23 cellular contexts compared by ENCODE assay signal in the genomic region with DNA sequence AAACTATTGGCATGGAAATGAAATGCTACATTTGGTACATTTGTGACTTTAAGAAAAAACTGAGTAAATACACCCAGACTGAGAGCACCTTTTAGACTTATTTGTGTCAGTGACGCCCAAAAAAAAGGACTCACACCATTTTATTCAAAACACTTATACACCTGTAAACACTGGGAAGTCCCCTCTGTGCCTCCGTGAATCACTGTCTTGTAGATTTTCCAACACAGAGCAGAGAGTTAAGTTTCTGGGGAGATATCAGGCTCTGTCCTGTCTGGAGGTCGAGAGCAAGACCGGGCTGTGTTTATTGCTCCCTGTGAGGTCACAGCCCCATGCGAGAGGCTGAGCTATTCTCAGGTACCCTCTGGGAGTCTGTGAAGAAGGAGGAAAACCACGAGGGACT.
DNase-seq lines count a peak whose midpoint lies in the region; FAIRE-seq and TF ChIP-seq lines count a peak whose summit lies in the region.
"Had no signal": no experiment of that assay in that cellular context is flagged by ENCODE, and none has a peak within 500 bp of the region (broad histone marks: within the 10 kb centered on the region; RNA-seq: fewer than 3 reads in every experiment).

No MANE protein-coding gene starts in this region.

- H3K36me3 Mint-ChIP-seq in CD14-positive monocyte = peaks cover 84 to 91% of the 10 kb centered on the region in 2 donors
- H3K36me3 Mint-ChIP-seq in activated T-helper 2 cell treated with anti-CD3 and anti-CD28 coated beads, Interferon-gamma antibody, Interleukin-2, Interleukin-4, amounts not matched to agents 10 μg/mL and 5 μg/mL and 100 μg/mL, durations not matched to agents 14 hours and 24 hours and 36 hours (ENCODE audit: low read depth) = peaks cover 18% of the 10 kb centered on the region

- FAIRE-seq in GM19239 (lab: Jason Lieb, UNC) = peak; percentile 85

- no peaks in the 10 kb centered on the region for H3K9me3 ChIP-seq in neutrophil
- no peaks in the 10 kb centered on the region for H3K9me3 ChIP-seq in ovary
- H3K9me3 ChIP-seq: Caco-2, esophagus muscularis mucosa, gastroesophageal sphincter, tibial artery had no signal

- WGBS in ovary, 3 donors = 67% methylated on average over 6 of the region's 6 CpGs

- H3K27me3 Mint-ChIP-seq in CD14-positive monocyte (ENCODE audit: low read depth in 3 of 3) = peaks cover 0 to 5% (median 0%) of the 10 kb centered on the region in 3 donors
- H3K27me3 Mint-ChIP-seq in activated T-helper 2 cell treated with anti-CD3 and anti-CD28 coated beads, Interferon-gamma antibody, Interleukin-2, Interleukin-4, amounts not matched to agents 10 μg/mL and 5 μg/mL and 100 μg/mL, durations not matched to agents 14 hours and 24 hours and 36 hours (ENCODE audit: low read depth) = no peaks in the 10 kb centered on the region
- H3K27me3 Mint-ChIP-seq: naive thymus-derived CD4-positive, alpha-beta T cell had no signal

- H3K36me3 ChIP-seq in neutrophil (peaks cover 81% of the 10 kb centered on the region), ovary (no peaks in the 10 kb centered on the region)
- H3K36me3 ChIP-seq: esophagus muscularis mucosa, gastroesophageal sphincter, tibial artery had no signal

- no peaks in the 10 kb centered on the region for H3K9me3 Mint-ChIP-seq in CD14-positive monocyte
- no peaks in the 10 kb centered on the region for H3K9me3 Mint-ChIP-seq in activated T-helper 2 cell treated with anti-CD3 and anti-CD28 coated beads, Interferon-gamma antibody, Interleukin-2, Interleukin-4, amounts not matched to agents 10 μg/mL and 5 μg/mL and 100 μg/mL, durations not matched to agents 14 hours and 24 hours and 36 hours
- H3K9me3 Mint-ChIP-seq: activated naive CD4-positive, alpha-beta T cell treated with anti-CD3 and anti-CD28 coated beads, Interleukin-2, amount 50 U/mL, for 72 hours; naive thymus-derived CD4-positive, alpha-beta T cell had no signal

- H3K27ac ChIP-seq in neutrophil (peak overlapping the region; percentile 90), ovary (no peak overlapping the region)
- H3K27ac ChIP-seq: esophagus muscularis mucosa, gastroesophageal sphincter, parathyroid adenoma, SK-N-MC, tibial artery had no signal

- intact Hi-C loops in CD14-positive monocyte (cut with micrococcal nuclease) (loop anchor here in 1 of 2 donors (5.0 to 10.0 kb wide), 2 partner anchors 70 to 97 kb away; no protein-coding TSS in a partner anchor), ovary (cut with DNase I) (loop anchor here in 2 of 4 donors (10.0 kb wide), 2 partner anchors 77 to 253 kb away; a partner anchor contains a TSS)
- intact Hi-C loops in activated T-helper 2 cell treated with anti-CD3 and anti-CD28 coated beads, Interferon-gamma antibody, Interleukin-2, Interleukin-4, amounts not matched to agents 10 μg/mL and 5 μg/mL and 100 μg/mL, durations not matched to agents 14 hours and 24 hours and 36 hours (cut with micrococcal nuclease) = no loop called here

- H3K4me3 ChIP-seq in neutrophil (ENCODE audit: low read depth in 1 of 2, low read length in 1 of 2) (peak overlapping the region in 1 of 2 experiments; percentile 34), ovary (no peak overlapping the region)
- H3K4me3 ChIP-seq: esophagus muscularis mucosa, gastroesophageal sphincter, SK-N-MC, tibial artery had no signal

- H3K27me3 ChIP-seq in neutrophil (no peaks in the 10 kb centered on the region), ovary (no peaks in the 10 kb centered on the region)
- H3K27me3 ChIP-seq: esophagus muscularis mucosa, gastroesophageal sphincter, tibial artery had no signal

- TF ChIP-seq POLR2A in ovary (IDR thresholded peaks at IDR 0.05) = no peak

- TF ChIP-seq CTCF in CD14-positive monocyte (IDR thresholded peaks at IDR 0.05) (no peak), neutrophil (IDR thresholded peaks at IDR 0.05) (no peak), ovary (IDR thresholded peaks at IDR 0.05) (no peak)

- DNase-seq in CD14-positive monocyte (ENCODE audit: low spot score) (no peak), GM19239 (ENCODE audit: insufficient read length, low spot score) (no peak), RKO (ENCODE audit: low spot score) (no peak), ovary (no peak), midbrain (lab: John Stamatoyannopoulos, UW) (no peak)
- no peak for DNase-seq in activated T-helper 2 cell treated with anti-CD3 and anti-CD28 coated beads, Interferon-gamma antibody, Interleukin-2, Interleukin-4, amounts not matched to agents 10 μg/mL and 5 μg/mL and 100 μg/mL, durations not matched to agents 14 hours and 24 hours and 36 hours (ENCODE audit: low spot score)
- DNase-seq: activated CD4-positive, alpha-beta T cell treated with anti-CD3 and anti-CD28 coated beads for 48 hours; Caco-2; effector CD8-positive, alpha-beta T cell; H7; Kasumi-1; naive thymus-derived CD4-positive, alpha-beta T cell; NCI-H1048; NCI-H187 treated with DMSO at 0.1 percent for 48 hours; NCI-H2227 treated with DMSO at 0.1 percent for 48 hours; stimulated activated naive CD4-positive, alpha-beta T cell; tibial artery had no signal

- peak overlapping the region; percentile 97 to 99 (median 98) for H3K27ac Mint-ChIP-seq in CD14-positive monocyte
- peak overlapping the region; percentile 50 for H3K27ac Mint-ChIP-seq in activated T-helper 2 cell treated with anti-CD3 and anti-CD28 coated beads, Interferon-gamma antibody, Interleukin-2, Interleukin-4, amounts not matched to agents 10 μg/mL and 5 μg/mL and 100 μg/mL, durations not matched to agents 14 hours and 24 hours and 36 hours

- H3K4me3 Mint-ChIP-seq in CD14-positive monocyte = no peak overlapping the region
- H3K4me3 Mint-ChIP-seq in activated T-helper 2 cell treated with anti-CD3 and anti-CD28 coated beads, Interferon-gamma antibody, Interleukin-2, Interleukin-4, amounts not matched to agents 10 μg/mL and 5 μg/mL and 100 μg/mL, durations not matched to agents 14 hours and 24 hours and 36 hours (ENCODE audit: low read depth) = no peak overlapping the region

- H3K4me1 ChIP-seq in neutrophil (ENCODE audit: control insufficient read depth in 1 of 2, insufficient read depth in 1 of 2, low read depth in 1 of 2, low read length in 1 of 2) = peaks cover 59 to 86% of the 10 kb centered on the region in 2 experiments
- H3K4me1 ChIP-seq in ovary (ENCODE audit: insufficient read depth) = no peaks in the 10 kb centered on the region
- H3K4me1 ChIP-seq: Caco-2, esophagus muscularis mucosa, gastroesophageal sphincter, parathyroid adenoma, tibial artery had no signal

- peaks cover 70% of the 10 kb centered on the region for H3K4me1 Mint-ChIP-seq in CD14-positive monocyte
- peaks cover 48% of the 10 kb centered on the region for H3K4me1 Mint-ChIP-seq in activated T-helper 2 cell treated with anti-CD3 and anti-CD28 coated beads, Interferon-gamma antibody, Interleukin-2, Interleukin-4, amounts not matched to agents 10 μg/mL and 5 μg/mL and 100 μg/mL, durations not matched to agents 14 hours and 24 hours and 36 hours (ENCODE audit: low read depth)

- no peak for TF ChIP-seq EP300 in ovary (IDR thresholded peaks at IDR 0.05)
